ENCODE assay signal across 26 cellular contexts in the genomic region with DNA sequence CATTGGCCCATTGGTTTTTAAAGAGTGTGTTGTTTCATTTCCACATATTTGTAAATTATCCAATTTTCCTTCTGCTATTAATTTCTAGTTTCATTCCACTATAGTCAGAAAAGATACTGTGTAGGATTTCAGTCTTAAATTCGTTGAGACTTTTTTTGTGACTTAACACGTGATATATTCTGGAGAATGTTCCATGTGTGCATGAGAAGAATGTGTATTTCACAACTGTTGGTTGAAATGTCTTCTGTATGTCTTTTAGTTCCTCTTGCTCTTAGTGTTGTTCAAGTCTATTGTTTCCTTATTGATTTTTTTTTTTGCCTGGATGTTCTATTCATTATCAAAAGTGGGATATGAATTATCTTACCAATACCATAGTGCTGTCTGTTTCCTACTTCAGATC.
"Had no signal": no experiment of that assay in that cellular context is flagged by ENCODE, and none has a peak within 500 bp of the region (broad histone marks: within the 10 kb centered on the region; RNA-seq: fewer than 3 reads in every experiment).

No MANE protein-coding gene starts in this region.

- DNase-seq: activated CD4-positive, alpha-beta T cell treated with anti-CD3 and anti-CD28 coated beads for 4 hours; activated CD4-positive, alpha-beta T cell treated with anti-CD3 and anti-CD28 coated beads, Interleukin-2, amount 50 U/mL, for 48 hours; activated CD4-positive, CD25-positive, alpha-beta regulatory T cell; activated CD8-positive, alpha-beta memory T cell treated with anti-CD3 and anti-CD28 coated beads, Interleukin-2, amount 50 U/mL, for 48 hours; activated naive CD4-positive, alpha-beta T cell treated with Interleukin-2 at 50 U/mL for 16 hours; activated naive CD8-positive, alpha-beta T cell treated with anti-CD3 and anti-CD28 coated beads for 36 hours; activated T-cell treated with anti-CD3 and anti-CD28 coated beads, Interleukin-2, amount 50 U/mL, for 4 hours; amniotic stem cell; effector CD4-positive, alpha-beta T cell; erythroblast; head of caudate nucleus; hypothalamus; islet precursor cell; left cardiac atrium; ovary; right cardiac atrium; stimulated activated CD4-positive, alpha-beta T cell treated with anti-CD3 and anti-CD28 coated beads, Interleukin-12 subunit alpha, Interleukin-12 subunit beta, amount 100 ng/mL, for 4 hours; substantia nigra; T-helper 17 cell; thyroid gland; upper lobe of right lung had no signal

- H3K9me3 Mint-ChIP-seq: activated naive CD8-positive, alpha-beta T cell treated with anti-CD3 and anti-CD28 coated beads for 36 hours; activated T-cell treated with anti-CD3 and anti-CD28 coated beads, Interleukin-2, amount 50 U/mL, for 4 hours had no signal

- ATAC-seq: activated T-cell treated with anti-CD3 and anti-CD28 coated beads, Interleukin-2, amount 50 U/mL, for 4 hours; gastroesophageal sphincter; left cardiac atrium; right cardiac atrium; T-helper 17 cell; upper lobe of right lung had no signal

- FAIRE-seq: bronchial epithelial cell had no signal

- H3K27ac Mint-ChIP-seq: activated naive CD8-positive, alpha-beta T cell treated with anti-CD3 and anti-CD28 coated beads for 36 hours; memory B cell; nephron; stimulated activated naive CD8-positive, alpha-beta T cell treated with anti-CD3 and anti-CD28 coated beads, Interleukin-15, Interleukin-2, amounts not matched to agents 100 ng/mL and 50 ng/mL, for 24 hours; T-helper 17 cell had no signal

- H3K4me3 Mint-ChIP-seq: activated naive CD8-positive, alpha-beta T cell treated with anti-CD3 and anti-CD28 coated beads for 36 hours; activated T-cell treated with anti-CD3 and anti-CD28 coated beads, Interleukin-2, amount 50 U/mL, for 4 hours; memory B cell; nephron; stimulated activated naive CD8-positive, alpha-beta T cell treated with anti-CD3 and anti-CD28 coated beads, Interleukin-15, Interleukin-2, amounts not matched to agents 100 ng/mL and 50 ng/mL, for 24 hours; T-helper 17 cell had no signal

- H3K4me1 Mint-ChIP-seq: memory B cell, nephron, T-helper 17 cell had no signal

- H3K27me3 Mint-ChIP-seq: activated naive CD8-positive, alpha-beta T cell treated with anti-CD3 and anti-CD28 coated beads for 36 hours; memory B cell; stimulated activated naive CD8-positive, alpha-beta T cell treated with anti-CD3 and anti-CD28 coated beads, Interleukin-15, Interleukin-2, amounts not matched to agents 100 ng/mL and 50 ng/mL, for 24 hours; T-helper 17 cell had no signal
